Comparison of ENCODE assay signal across 8 cellular contexts in the genomic region with DNA sequence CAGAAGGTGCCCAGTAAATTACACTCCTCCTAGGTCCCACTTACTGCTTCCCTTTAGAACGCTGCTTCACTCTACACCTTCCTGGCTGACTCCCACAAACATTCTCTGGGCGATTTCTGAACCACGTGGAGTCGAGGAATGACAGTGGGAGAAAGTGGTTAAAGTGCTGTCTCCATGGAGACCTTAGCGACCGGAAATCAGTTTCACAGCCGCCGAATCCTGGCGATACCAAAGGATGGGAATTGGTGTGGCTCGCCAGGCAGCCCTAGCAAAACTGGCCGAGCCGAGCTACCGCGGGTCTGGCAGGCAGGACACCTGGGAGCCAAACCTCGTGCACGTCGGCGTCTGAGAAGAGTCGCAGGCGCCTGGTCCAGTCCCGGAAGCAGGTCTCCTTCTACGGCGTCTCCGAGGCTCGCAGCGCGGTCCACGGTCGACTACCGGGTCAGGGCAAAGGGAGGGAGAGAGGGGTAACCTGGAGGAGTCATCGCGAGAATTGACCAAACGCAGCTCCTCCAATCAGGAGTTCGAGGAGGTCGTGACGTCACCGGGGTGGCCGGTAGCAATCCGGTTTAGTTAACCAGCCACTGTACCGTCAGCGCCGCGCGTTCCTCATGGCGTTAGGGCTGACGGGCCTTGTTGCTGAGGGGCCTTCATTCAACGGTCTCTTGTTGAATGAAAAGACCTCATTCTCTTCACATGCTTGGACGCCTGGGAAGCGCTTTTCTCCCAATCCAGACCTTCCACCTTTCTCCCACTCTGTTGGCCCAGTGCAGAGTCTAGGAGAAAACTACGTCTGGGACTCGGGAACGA. TPM values are rescaled to one million over a fixed set of nuclear protein-coding genes. Genes with fewer than 3 reads are reported as not detected.
A peak's percentile ranks its signal among the peaks of the same experiment; 100 is the strongest.
DNase-seq lines count a peak whose midpoint lies in the region; ATAC-seq and TF ChIP-seq lines count a peak whose summit lies in the region.

Gene THADA, minus strand, starts transcription at position 436 of the 810 bp plus-strand sequence. CDS start 3,646 bp downstream, outside the sequence.

- ATAC-seq in GM18907 (IDR thresholded peaks at IDR 0.05; ENCODE audit: unreplicated experiment) (peak; percentile 98), HG03159 (IDR thresholded peaks at IDR 0.05; ENCODE audit: unreplicated experiment) (peak; percentile 96), WTC11 (peak; percentile 98)

- peaks cover 10% of the 10 kb centered on the region for H3K4me1 Mint-ChIP-seq in WTC11

- DNase-seq in AG04449 (ENCODE audit: low read depth, low spot score) (peak; percentile 92), NCI-H2227 treated with DMSO at 0.1 percent for 48 hours (lab: John Stamatoyannopoulos, UW) (peak; percentile 97), WTC11 (ENCODE audit: low spot score) (peak; percentile 98), cardiac fibroblast (ENCODE audit: low read depth in 2 of 2) (peak; percentile 99 to 100), iPS-NIHi7 (ENCODE audit: extremely low spot score) (peak; percentile 98), smooth muscle cell of the brain vasculature (ENCODE audit: low read depth, low spot score) (peak; percentile 97)

- peak within 1 kb of the TSS; percentile 98 for H3K27ac Mint-ChIP-seq in WTC11

- peak within 1 kb of the TSS; percentile 95 for H3K4me3 Mint-ChIP-seq in WTC11

- no peaks in the 10 kb centered on the region for H3K9me3 Mint-ChIP-seq in WTC11

- TF ChIP-seq CTCF in AG04449 (IDR thresholded peaks at IDR 0.05; ENCODE audit: insufficient read depth, low read length, missing control alignments), result no peak
- TF ChIP-seq CTCF in WTC11 (IDR thresholded peaks at IDR 0.05), result no peak
- TF ChIP-seq CTCF in cardiac fibroblast (IDR thresholded peaks at IDR 0.05; ENCODE audit: low read depth, low read length), result no peak

- H3K4me3 ChIP-seq in AG04449 (ENCODE audit: low read depth, low read length), result peak within 1 kb of the TSS; percentile 94
- H3K4me3 ChIP-seq in cardiac fibroblast (replicated peaks in 1 of 2; ENCODE audit: low read depth in 2 of 2, low read length in 2 of 2), result peak within 1 kb of the TSS; percentile 73 to 86

- POLR2A ChIA-PET in AG04449 (lab: Yijun Ruan, JAX), result interaction anchor here (0.8 kb wide), 2 partner anchors 10 to 785 kb away, joined by 4 to 5 read pairs; no protein-coding TSS in a partner anchor
- POLR2A ChIA-PET in WTC11 (lab: Charles Lee), result interaction anchor here (0.6 to 1.0 kb wide), 4 partner anchors 13 to 570 kb away, joined by 3 to 8 read pairs (median 3); no protein-coding TSS in a partner anchor

- H3K27me3 Mint-ChIP-seq in WTC11 (ENCODE audit: low read depth), result no peaks in the 10 kb centered on the region; the same call in 1 of the 2 replicates

- CTCF ChIA-PET in AG04449 (lab: Yijun Ruan, JAX) (interaction anchor here (1.2 to 4.9 kb wide), 4 partner anchors 10 to 766 kb away, joined by 6 to 58 read pairs (median 16); no protein-coding TSS in a partner anchor), WTC11 (lab: Charles Lee) (interaction anchor here (0.6 to 2.3 kb wide), 4 partner anchors 10 to 455 kb away, joined by 5 to 32 read pairs (median 9); no protein-coding TSS in a partner anchor)

- H3K36me3 Mint-ChIP-seq in WTC11, result no peaks in the 10 kb centered on the region; the same call in 1 of the 2 replicates

TF ChIP-seq in WTC11, 78 proteins besides CTCF, POLR2A, EP300 and RAD21 (continues in another document):
- TF ChIP-seq, protein P1, sequence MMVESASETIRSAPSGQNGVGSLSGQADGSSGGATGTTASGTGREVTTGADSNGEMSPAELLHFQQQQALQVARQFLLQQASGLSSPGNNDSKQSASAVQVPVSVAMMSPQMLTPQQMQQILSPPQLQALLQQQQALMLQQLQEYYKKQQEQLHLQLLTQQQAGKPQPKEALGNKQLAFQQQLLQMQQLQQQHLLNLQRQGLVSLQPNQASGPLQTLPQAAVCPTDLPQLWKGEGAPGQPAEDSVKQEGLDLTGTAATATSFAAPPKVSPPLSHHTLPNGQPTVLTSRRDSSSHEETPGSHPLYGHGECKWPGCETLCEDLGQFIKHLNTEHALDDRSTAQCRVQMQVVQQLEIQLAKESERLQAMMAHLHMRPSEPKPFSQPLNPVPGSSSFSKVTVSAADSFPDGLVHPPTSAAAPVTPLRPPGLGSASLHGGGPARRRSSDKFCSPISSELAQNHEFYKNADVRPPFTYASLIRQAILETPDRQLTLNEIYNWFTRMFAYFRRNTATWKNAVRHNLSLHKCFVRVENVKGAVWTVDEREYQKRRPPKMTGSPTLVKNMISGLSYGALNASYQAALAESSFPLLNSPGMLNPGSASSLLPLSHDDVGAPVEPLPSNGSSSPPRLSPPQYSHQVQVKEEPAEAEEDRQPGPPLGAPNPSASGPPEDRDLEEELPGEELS (CRISPR knock-in tag; IDR thresholded peaks at IDR 0.05), result 0 out of 2 replicates have a peak, but pooled peaks have one; percentile 68
- TF ChIP-seq, protein P2, sequence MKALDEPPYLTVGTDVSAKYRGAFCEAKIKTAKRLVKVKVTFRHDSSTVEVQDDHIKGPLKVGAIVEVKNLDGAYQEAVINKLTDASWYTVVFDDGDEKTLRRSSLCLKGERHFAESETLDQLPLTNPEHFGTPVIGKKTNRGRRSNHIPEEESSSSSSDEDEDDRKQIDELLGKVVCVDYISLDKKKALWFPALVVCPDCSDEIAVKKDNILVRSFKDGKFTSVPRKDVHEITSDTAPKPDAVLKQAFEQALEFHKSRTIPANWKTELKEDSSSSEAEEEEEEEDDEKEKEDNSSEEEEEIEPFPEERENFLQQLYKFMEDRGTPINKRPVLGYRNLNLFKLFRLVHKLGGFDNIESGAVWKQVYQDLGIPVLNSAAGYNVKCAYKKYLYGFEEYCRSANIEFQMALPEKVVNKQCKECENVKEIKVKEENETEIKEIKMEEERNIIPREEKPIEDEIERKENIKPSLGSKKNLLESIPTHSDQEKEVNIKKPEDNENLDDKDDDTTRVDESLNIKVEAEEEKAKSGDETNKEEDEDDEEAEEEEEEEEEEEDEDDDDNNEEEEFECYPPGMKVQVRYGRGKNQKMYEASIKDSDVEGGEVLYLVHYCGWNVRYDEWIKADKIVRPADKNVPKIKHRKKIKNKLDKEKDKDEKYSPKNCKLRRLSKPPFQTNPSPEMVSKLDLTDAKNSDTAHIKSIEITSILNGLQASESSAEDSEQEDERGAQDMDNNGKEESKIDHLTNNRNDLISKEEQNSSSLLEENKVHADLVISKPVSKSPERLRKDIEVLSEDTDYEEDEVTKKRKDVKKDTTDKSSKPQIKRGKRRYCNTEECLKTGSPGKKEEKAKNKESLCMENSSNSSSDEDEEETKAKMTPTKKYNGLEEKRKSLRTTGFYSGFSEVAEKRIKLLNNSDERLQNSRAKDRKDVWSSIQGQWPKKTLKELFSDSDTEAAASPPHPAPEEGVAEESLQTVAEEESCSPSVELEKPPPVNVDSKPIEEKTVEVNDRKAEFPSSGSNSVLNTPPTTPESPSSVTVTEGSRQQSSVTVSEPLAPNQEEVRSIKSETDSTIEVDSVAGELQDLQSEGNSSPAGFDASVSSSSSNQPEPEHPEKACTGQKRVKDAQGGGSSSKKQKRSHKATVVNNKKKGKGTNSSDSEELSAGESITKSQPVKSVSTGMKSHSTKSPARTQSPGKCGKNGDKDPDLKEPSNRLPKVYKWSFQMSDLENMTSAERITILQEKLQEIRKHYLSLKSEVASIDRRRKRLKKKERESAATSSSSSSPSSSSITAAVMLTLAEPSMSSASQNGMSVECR (CRISPR knock-in tag; IDR thresholded peaks at IDR 0.05; ENCODE audit: borderline replicate concordance), result peak; percentile 73
- peak; percentile 92 for TF ChIP-seq NR2C2 (CRISPR knock-in tag; IDR thresholded peaks at IDR 0.05)
- TF ChIP-seq KAT7 (CRISPR knock-in tag; IDR thresholded peaks at IDR 0.05; ENCODE audit: borderline replicate concordance), result no peak
- no peak for TF ChIP-seq EMX1 (CRISPR knock-in tag; IDR thresholded peaks at IDR 0.05)
- no peak for TF ChIP-seq MLX (CRISPR knock-in tag; IDR thresholded peaks at IDR 0.05)
- peak; percentile 88 for TF ChIP-seq MAX (CRISPR knock-in tag; IDR thresholded peaks at IDR 0.05)
- peak; percentile 79; the same call in 1 of the 2 replicates for TF ChIP-seq FOXK1 (CRISPR knock-in tag; IDR thresholded peaks at IDR 0.05)
- TF ChIP-seq SP1 (CRISPR knock-in tag; conservative IDR thresholded peaks at IDR 0.05), result 0 out of 2 replicates have a peak, but pooled peaks have one; percentile 53
- peak; percentile 95 for TF ChIP-seq ZBTB21 (CRISPR knock-in tag; IDR thresholded peaks at IDR 0.05; ENCODE audit: borderline replicate concordance)
- TF ChIP-seq PREB (CRISPR knock-in tag; IDR thresholded peaks at IDR 0.05; ENCODE audit: borderline replicate concordance), result 0 out of 2 replicates have a peak, but pooled peaks have one; percentile 35

RNA-seq across cellular contexts. Expression of gene THADA, which starts in this region (rescaled TPM):
- 20.6 to 27.5 TPM (median 21.7 TPM) in 3 replicates for total RNA-seq in WTC11 (2021)

Comparison
In these comparisons a context has a peak if more than half of its experiments do, and no peak if none do; other contexts are left out.
1. Peak in every context shown above with its lines: DNase-seq, ATAC-seq and H3K4me3 ChIP-seq.